In genomic region chr7:27106906-27107250, GRCh38 we compare ENCODE assay signal across 18 cellular contexts. TPM values are rescaled to one million over a fixed set of nuclear protein-coding genes. Genes with fewer than 3 reads are reported as not detected.
DNase-seq lines count a peak whose midpoint lies in the region; ATAC-seq, FAIRE-seq and TF ChIP-seq lines count a peak whose summit lies in the region.
"Had no signal": no experiment of that assay in that cellular context is flagged by ENCODE, and none has a peak within 500 bp of the region (broad histone marks: within the 10 kb centered on the region; RNA-seq: fewer than 3 reads in every experiment).

No MANE protein-coding gene starts in this region.

- dilution Hi-C loops in endothelial cell of umbilical vein (cut with MboI; ENCODE audit: extremely low pct_ligation_motif_present, low sequenced_read_pairs) = no loop called here

- peak overlapping the region; percentile 73 for H3K4me2 ChIP-seq in endothelial cell of umbilical vein (ENCODE audit: insufficient read depth, low read length)

- H3K4me3 ChIP-seq in WI38 (ENCODE audit: low read depth, low read length) (peak overlapping the region; percentile 59), endothelial cell of umbilical vein (replicated peaks in 1 of 3; ENCODE audit: insufficient read depth in 1 of 3, low read depth in 1 of 3, low read length in 3 of 3) (peak overlapping the region; percentile 6 to 32 (median 32)), suprapubic skin (peak overlapping the region; percentile 37)

- H3K9ac ChIP-seq in endothelial cell of umbilical vein (replicated peaks; ENCODE audit: extremely low read depth, insufficient read depth, low read length) = peak overlapping the region; percentile 69

- no peaks in the 10 kb centered on the region for H3K27me3 ChIP-seq in endothelial cell of umbilical vein (ENCODE audit: control insufficient read depth in 2 of 2, insufficient read depth in 2 of 2, low read length in 2 of 2)
- H3K27me3 ChIP-seq in suprapubic skin = no peaks in the 10 kb centered on the region

- no peaks in the 10 kb centered on the region for H3K9me1 ChIP-seq in endothelial cell of umbilical vein (replicated peaks; ENCODE audit: control insufficient read depth, extremely low read depth, insufficient read depth, low read length)

- intact Hi-C loops in endothelial cell of umbilical vein (cut with micrococcal nuclease) = loop anchor here (1.0 to 5.0 kb wide), 2 partner anchors 8 to 905 kb away; partner anchors contain the start of genes CBX3 and HNRNPA2B1

- H3K4me1 ChIP-seq in endothelial cell of umbilical vein (ENCODE audit: control insufficient read depth, extremely low read depth, insufficient read depth, low read length) (peaks cover 95% of the 10 kb centered on the region), suprapubic skin (peaks cover 33% of the 10 kb centered on the region)

- H3K4me3 Mint-ChIP-seq in mesothelial cell of epicardium = peak overlapping the region; percentile 98
- no peak overlapping the region for H3K4me3 Mint-ChIP-seq in stimulated activated naive B cell treated with anti-CD40 and anti-IgM and Interleukin-4, amounts not matched to agents 10 μg/mL and 1 μg/mL and 100 μg/mL, for 72 hours
- H3K4me3 Mint-ChIP-seq: IgD-negative memory B cell; stimulated activated memory B cell treated with anti-CD40 and anti-IgM and Interleukin-4, amounts not matched to agents 10 μg/mL and 1 μg/mL and 100 μg/mL, for 72 hours had no signal

- 85% methylated on average over 15 of the region's 15 CpGs for WGBS in suprapubic skin

- peak overlapping the region; percentile 100 for H3K27ac Mint-ChIP-seq in mesothelial cell of epicardium
- H3K27ac Mint-ChIP-seq in stimulated activated naive B cell treated with anti-CD40 and anti-IgM and Interleukin-4, amounts not matched to agents 10 μg/mL and 1 μg/mL and 100 μg/mL, for 72 hours = no peak overlapping the region
- H3K27ac Mint-ChIP-seq: IgD-negative memory B cell; stimulated activated memory B cell treated with anti-CD40 and anti-IgM and Interleukin-4, amounts not matched to agents 10 μg/mL and 1 μg/mL and 100 μg/mL, for 72 hours had no signal

- peaks cover 77% of the 10 kb centered on the region for H3K79me2 ChIP-seq in endothelial cell of umbilical vein (ENCODE audit: control insufficient read depth, insufficient read depth, low read length)

- H3K36me3 ChIP-seq in endothelial cell of umbilical vein (ENCODE audit: control insufficient read depth in 2 of 2, extremely low read depth in 1 of 2, insufficient read depth in 2 of 2, low read length in 2 of 2) (peaks cover 0 to 5% of the 10 kb centered on the region in 2 experiments), suprapubic skin (peaks cover 12% of the 10 kb centered on the region)

- H3K9me3 Mint-ChIP-seq in mesothelial cell of epicardium = no peaks in the 10 kb centered on the region
- H3K9me3 Mint-ChIP-seq in stimulated activated naive B cell treated with anti-CD40 and anti-IgM and Interleukin-4, amounts not matched to agents 10 μg/mL and 1 μg/mL and 100 μg/mL, for 72 hours = peaks cover 0 to 2% of the 10 kb centered on the region in 2 donors
- H3K9me3 Mint-ChIP-seq: IgD-negative memory B cell had no signal

- H3K9me3 ChIP-seq in endothelial cell of umbilical vein (replicated peaks; ENCODE audit: control insufficient read depth, insufficient read depth, low read length) = no peaks in the 10 kb centered on the region
- no peaks in the 10 kb centered on the region for H3K9me3 ChIP-seq in suprapubic skin

- no peak overlapping the region for H2AFZ ChIP-seq in endothelial cell of umbilical vein (ENCODE audit: low read depth, low read length)

- peaks cover 3% of the 10 kb centered on the region for H3K36me3 Mint-ChIP-seq in mesothelial cell of epicardium
- H3K36me3 Mint-ChIP-seq in stimulated activated naive B cell treated with anti-CD40 and anti-IgM and Interleukin-4, amounts not matched to agents 10 μg/mL and 1 μg/mL and 100 μg/mL, for 72 hours = peaks cover 2 to 5% of the 10 kb centered on the region in 2 donors

- H3K27ac ChIP-seq in endothelial cell of umbilical vein (ENCODE audit: insufficient read depth, low read depth, low read length) = peak overlapping the region; percentile 88
- no peak overlapping the region for H3K27ac ChIP-seq in suprapubic skin

- H3K27me3 Mint-ChIP-seq in mesothelial cell of epicardium (ENCODE audit: low read depth) = no peaks in the 10 kb centered on the region
- peaks cover 42 to 48% of the 10 kb centered on the region in 2 donors for H3K27me3 Mint-ChIP-seq in stimulated activated naive B cell treated with anti-CD40 and anti-IgM and Interleukin-4, amounts not matched to agents 10 μg/mL and 1 μg/mL and 100 μg/mL, for 72 hours

- TF ChIP-seq CTCF in WI38 (IDR thresholded peaks at IDR 0.05; ENCODE audit: low read depth, low read length) (no peak), endothelial cell of umbilical vein (IDR thresholded peaks at IDR 0.05; ENCODE audit: extremely low read depth in 1 of 2, insufficient read depth in 1 of 2, low read depth in 1 of 2, low read length in 2 of 2) (no peak), mesothelial cell of epicardium (IDR thresholded peaks at IDR 0.05; ENCODE audit: unreplicated experiment) (no peak), suprapubic skin (IDR thresholded peaks at IDR 0.05) (no peak)

- CTCF ChIA-PET in endothelial cell of umbilical vein (lab: Charles Lee) = interaction anchor here (0.6 to 5.4 kb wide), 5 partner anchors 8 to 252 kb away, joined by 3 to 70 read pairs (median 12); partner anchors contain the start of gene HOXA1

- H4K20me1 ChIP-seq in endothelial cell of umbilical vein (replicated peaks; ENCODE audit: control insufficient read depth, extremely low read depth, insufficient read depth, low read length) = no peaks in the 10 kb centered on the region

- FAIRE-seq in endothelial cell of umbilical vein (lab: Jason Lieb, UNC) = no peak

- H3K4me1 Mint-ChIP-seq in mesothelial cell of epicardium = peaks cover 90% of the 10 kb centered on the region
- H3K4me1 Mint-ChIP-seq in stimulated activated naive B cell treated with anti-CD40 and anti-IgM and Interleukin-4, amounts not matched to agents 10 μg/mL and 1 μg/mL and 100 μg/mL, for 72 hours = peaks cover 9 to 22% of the 10 kb centered on the region in 2 donors

- POLR2A ChIA-PET in endothelial cell of umbilical vein (lab: Charles Lee) = interaction anchor here (1.4 to 1.5 kb wide), 3 partner anchors 11 to 73 kb away, joined by 3 to 5 read pairs (median 4); partner anchors contain the start of gene HOXA4

- no peak for TF ChIP-seq POLR2A in endothelial cell of umbilical vein (IDR thresholded peaks at IDR 0.05; ENCODE audit: low read depth, low read length)
- no peak for TF ChIP-seq POLR2A in suprapubic skin (IDR thresholded peaks at IDR 0.05)

- no peak for DNase-seq in endothelial cell of umbilical vein (ENCODE audit: low read depth, low spot score)
- DNase-seq in mesothelial cell of epicardium (ENCODE audit: low spot score in 2 of 2, unreplicated experiment in 2 of 2) = no peak
- no peak for DNase-seq in suprapubic skin (ENCODE audit: low spot score in 2 of 2)
- DNase-seq in stimulated activated CD4-positive, alpha-beta T cell treated with anti-CD3 and anti-CD28 coated beads, Interleukin-1b, Interleukin-23, amount 100 ng/mL, for 48 hours = no peak
- DNase-seq in stimulated activated naive B cell treated with anti-CD40 and anti-IgM and Interleukin-4, amounts not matched to agents 10 μg/mL and 1 μg/mL and 100 μg/mL, for 72 hours = no peak
- DNase-seq in stimulated activated CD4-positive, alpha-beta T cell treated with anti-CD3 and anti-CD28 coated beads, Interleukin-2, amount 100 ng/mL, for 24 hours = no peak
- DNase-seq in SIG-M5 (lab: John Stamatoyannopoulos, UW) = no peak
- DNase-seq: activated CD4-positive, alpha-beta T cell treated with anti-CD3 and anti-CD28 coated beads, Interleukin-2, amount 50 U/mL, for 1 hour; activated effector memory CD4-positive, alpha-beta T cell treated with Interleukin-2 at 50 U/mL for 16 hours; EL; kidney glomerular epithelial cell; NCI-H1417; NCI-H446 treated with DMSO at 0.1 percent for 48 hours; stimulated activated CD4-positive, alpha-beta T cell treated with anti-CD3 and anti-CD28 coated beads, Interleukin-2, amount 100 ng/mL, for 48 hours; T-helper 2 cell had no signal

- no peak for TF ChIP-seq EP300 in suprapubic skin (IDR thresholded peaks at IDR 0.05)

- no TSS peak for BruUV-seq in endothelial cell of umbilical vein (replicated peaks; lab: Mats Ljungman, UMichigan)

- no peak for ATAC-seq in stimulated activated naive B cell treated with anti-CD40 and anti-IgM and Interleukin-4, amounts not matched to agents 10 μg/mL and 1 μg/mL and 100 μg/mL, for 72 hours (replicated peaks)
- ATAC-seq: stimulated activated memory B cell treated with anti-CD40 and anti-IgM and Interleukin-4, amounts not matched to agents 10 μg/mL and 1 μg/mL and 100 μg/mL, for 72 hours had no signal

RNA-seq across cellular contexts. Expression of gene HOXA2, which starts 4.4 kb away (rescaled TPM):
- total RNA-seq in endothelial cell of umbilical vein = 2.2 and 2.3 TPM in 2 replicates
- polyA plus RNA-seq in endothelial cell of umbilical vein = 1.6 and 1.9 TPM in 2 replicates
- polyA plus RNA-seq in endothelial cell of umbilical vein (2011; cell fraction: cytosol; rRNA removed) = 1.2 and 1.4 TPM in 2 replicates
- polyA plus RNA-seq in endothelial cell of umbilical vein (2011; cell fraction: nucleus; rRNA removed) = 4.1 and 4.8 TPM in 2 replicates
- 1.1 and 2.0 TPM in 2 replicates for polyA plus RNA-seq in endothelial cell of umbilical vein (2012)
- polyA minus RNA-seq in endothelial cell of umbilical vein = 0.68 and 0.98 TPM in 2 replicates
- not detected for polyA minus RNA-seq in endothelial cell of umbilical vein (2011; cell fraction: cytosol; rRNA and poly(A)+ RNA removed)
- 2.5 and 3.0 TPM in 2 replicates for polyA minus RNA-seq in endothelial cell of umbilical vein (2011; cell fraction: nucleus; rRNA and poly(A)+ RNA removed)
- total RNA-seq in mesothelial cell of epicardium = 30.3 to 33.9 TPM (median 30.8 TPM) in 3 replicates
- total RNA-seq in suprapubic skin = 1 to 10 TPM in 2 of 4 donors, under 1 TPM in 2; 0.34 to 4.2 (median 1.9) TPM
- polyA plus RNA-seq: IgD-negative memory B cell had no signal

RNA-seq across cellular contexts. Expression of gene HOXA1, which starts 11.1 kb away (rescaled TPM):
- total RNA-seq in endothelial cell of umbilical vein (1.5 and 2.4 TPM in 2 replicates), mesothelial cell of epicardium (13.7 to 14.6 TPM (median 14.0 TPM) in 3 replicates), suprapubic skin (1 to 10 TPM; 2.5 to 4.0 (median 3.1) TPM)
- 1.2 and 1.5 TPM in 2 replicates for polyA plus RNA-seq in endothelial cell of umbilical vein
- polyA plus RNA-seq in endothelial cell of umbilical vein (2011; cell fraction: cytosol; rRNA removed) = 0.99 and 1.2 TPM in 2 replicates
- polyA plus RNA-seq in endothelial cell of umbilical vein (2011; cell fraction: nucleus; rRNA removed) = 1.5 and 1.6 TPM in 2 replicates
- 1.4 and 2.3 TPM in 2 replicates for polyA plus RNA-seq in endothelial cell of umbilical vein (2012)
- 0.89 and 1.3 TPM in 2 replicates for polyA minus RNA-seq in endothelial cell of umbilical vein
- polyA minus RNA-seq in endothelial cell of umbilical vein (2011; cell fraction: cytosol; rRNA and poly(A)+ RNA removed) = not detected
- polyA minus RNA-seq in endothelial cell of umbilical vein (2011; cell fraction: nucleus; rRNA and poly(A)+ RNA removed) = 1.1 and 1.3 TPM in 2 replicates

RNA-seq across cellular contexts. Expression of gene HOXA4, which starts 23.7 kb away (rescaled TPM):
- total RNA-seq in endothelial cell of umbilical vein (7.5 and 8.1 TPM in 2 replicates), mesothelial cell of epicardium (51.0 to 55.9 TPM (median 54.7 TPM) in 3 replicates), suprapubic skin (1 to 10 TPM; 1.8 to 4.7 (median 2.5) TPM)
- polyA plus RNA-seq in endothelial cell of umbilical vein = 4.9 and 5.8 TPM in 2 replicates
- 5.1 and 5.7 TPM in 2 replicates for polyA plus RNA-seq in endothelial cell of umbilical vein (2011; cell fraction: cytosol; rRNA removed)
- 16.7 and 22.7 TPM in 2 replicates for polyA plus RNA-seq in endothelial cell of umbilical vein (2011; cell fraction: nucleus; rRNA removed)
- polyA plus RNA-seq in endothelial cell of umbilical vein (2012) = 10.9 and 15.8 TPM in 2 replicates
- polyA minus RNA-seq in endothelial cell of umbilical vein = 2.7 TPM in 2 replicates
- not detected for polyA minus RNA-seq in endothelial cell of umbilical vein (2011; cell fraction: cytosol; rRNA and poly(A)+ RNA removed)
- 6.6 and 7.0 TPM in 2 replicates for polyA minus RNA-seq in endothelial cell of umbilical vein (2011; cell fraction: nucleus; rRNA and poly(A)+ RNA removed)
- polyA plus RNA-seq: IgD-negative memory B cell had no signal

RNA-seq across cellular contexts. Expression of gene HOXA5, which starts 36.6 kb away (rescaled TPM):
- total RNA-seq in endothelial cell of umbilical vein (18.8 and 21.4 TPM in 2 replicates), mesothelial cell of epicardium (128 to 133 TPM (median 133 TPM) in 3 replicates), suprapubic skin (10 to 100 TPM in 3 of 4 donors, 1 to 10 TPM in 1; 4.7 to 16.3 (median 14.6) TPM)
- 18.6 and 22.1 TPM in 2 replicates for polyA plus RNA-seq in endothelial cell of umbilical vein
- polyA plus RNA-seq in endothelial cell of umbilical vein (2011; cell fraction: cytosol; rRNA removed) = 15.7 and 18.5 TPM in 2 replicates
- polyA plus RNA-seq in endothelial cell of umbilical vein (2011; cell fraction: nucleus; rRNA removed) = 29.1 and 32.2 TPM in 2 replicates
- polyA plus RNA-seq in endothelial cell of umbilical vein (2012) = 19.5 and 28.4 TPM in 2 replicates
- polyA minus RNA-seq in endothelial cell of umbilical vein = 12.0 and 16.8 TPM in 2 replicates
- polyA minus RNA-seq in endothelial cell of umbilical vein (2011; cell fraction: cytosol; rRNA and poly(A)+ RNA removed) = 1.3 TPM
- polyA minus RNA-seq in endothelial cell of umbilical vein (2011; cell fraction: nucleus; rRNA and poly(A)+ RNA removed) = 10.0 and 11.6 TPM in 2 replicates
- polyA plus RNA-seq: IgD-negative memory B cell had no signal

RNA-seq across cellular contexts. Expression of gene HOXA6, which starts 40.7 kb away (rescaled TPM):
- 17.9 and 20.7 TPM in 2 replicates for total RNA-seq in endothelial cell of umbilical vein
- 7.8 and 10.0 TPM in 2 replicates for polyA plus RNA-seq in endothelial cell of umbilical vein
- polyA plus RNA-seq in endothelial cell of umbilical vein (2011; cell fraction: cytosol; rRNA removed) = 5.0 and 6.7 TPM in 2 replicates
- polyA plus RNA-seq in endothelial cell of umbilical vein (2011; cell fraction: nucleus; rRNA removed) = 15.6 and 19.9 TPM in 2 replicates
- 6.1 and 6.2 TPM in 2 replicates for polyA plus RNA-seq in endothelial cell of umbilical vein (2012)
- polyA minus RNA-seq in endothelial cell of umbilical vein = 6.1 and 6.7 TPM in 2 replicates
- not detected for polyA minus RNA-seq in endothelial cell of umbilical vein (2011; cell fraction: cytosol; rRNA and poly(A)+ RNA removed)
- 8.4 and 18.0 TPM in 2 replicates for polyA minus RNA-seq in endothelial cell of umbilical vein (2011; cell fraction: nucleus; rRNA and poly(A)+ RNA removed)
- 43.7 to 45.6 TPM (median 44.4 TPM) in 3 replicates for total RNA-seq in mesothelial cell of epicardium
- 1 to 10 TPM; 4.0 to 9.3 (median 6.4) TPM for total RNA-seq in suprapubic skin
